In genomic region chr17:27807567-27808470, GRCh38 we compare ENCODE assay signal across 8 cellular contexts. TPM values are rescaled to one million over a fixed set of nuclear protein-coding genes. Genes with fewer than 3 reads are reported as not detected.
DNase-seq lines count a peak whose midpoint lies in the region; ATAC-seq and TF ChIP-seq lines count a peak whose summit lies in the region.

No MANE protein-coding gene starts in this region.

- CTCF ChIA-PET in CD8-positive, alpha-beta T cell (lab: Charles Lee), result interaction anchor here (1.0 to 10.8 kb wide), 4 partner anchors 9 to 86 kb away, joined by 3 to 244 read pairs (median 56); partner anchors contain the start of gene LYRM9

- peak overlapping the region; percentile 74 for H3K4me3 Mint-ChIP-seq in CD8-positive, alpha-beta T cell

- peaks cover 21% of the 10 kb centered on the region for H3K4me1 ChIP-seq in CD8-positive, alpha-beta T cell (ENCODE audit: insufficient read depth, low read length)

- H3K36me3 ChIP-seq in CD8-positive, alpha-beta T cell (ENCODE audit: insufficient read depth, low read length), result no peaks in the 10 kb centered on the region

- H3K9me3 ChIP-seq in CD8-positive, alpha-beta T cell (ENCODE audit: low read length), result no peaks in the 10 kb centered on the region

- no peak for TF ChIP-seq CTCF in CD8-positive, alpha-beta T cell (IDR thresholded peaks at IDR 0.05)
- no peak for TF ChIP-seq CTCF in epithelial cell of proximal tubule (conservative IDR thresholded peaks at IDR 0.05; ENCODE audit: low read depth, low read length)

- H3K36me3 Mint-ChIP-seq in CD8-positive, alpha-beta T cell, result no peaks in the 10 kb centered on the region

- peak; percentile 91 for ATAC-seq in CD8-positive, alpha-beta T cell
- ATAC-seq in GM19372 (IDR thresholded peaks at IDR 0.05; ENCODE audit: low read depth, unreplicated experiment), result peak; percentile 67
- peak; percentile 62 for ATAC-seq in HG03442 (IDR thresholded peaks at IDR 0.05; ENCODE audit: unreplicated experiment)

- H3K4me1 Mint-ChIP-seq in CD8-positive, alpha-beta T cell (ENCODE audit: low read depth), result peaks cover 27% of the 10 kb centered on the region

- peak overlapping the region; percentile 94 for H3K27ac Mint-ChIP-seq in CD8-positive, alpha-beta T cell

- peak overlapping the region; percentile 43 for H3K4me3 ChIP-seq in CD8-positive, alpha-beta T cell (ENCODE audit: low read depth, low read length)
- H3K4me3 ChIP-seq in epithelial cell of proximal tubule (ENCODE audit: low read depth, low read length), result peak overlapping the region; percentile 8

- POLR2A ChIA-PET in CD8-positive, alpha-beta T cell (lab: Charles Lee), result interaction anchor here (0.6 to 6.0 kb wide), 7 partner anchors 72 to 527 kb away, joined by 3 to 60 read pairs (median 4); partner anchors contain the start of genes IFT20, LYRM9 and TNFAIP1

- no peaks in the 10 kb centered on the region for H3K27me3 Mint-ChIP-seq in CD8-positive, alpha-beta T cell (ENCODE audit: low read depth)

- H3K9me3 Mint-ChIP-seq in CD8-positive, alpha-beta T cell, result no peaks in the 10 kb centered on the region

- intact Hi-C loops in CD8-positive, alpha-beta T cell (cut with DNase I, micrococcal nuclease), result loop anchor here in 1 of 2 experiments (5.0 kb wide), 3 partner anchors 39 to 329 kb away; partner anchors contain the start of gene NLK

- DNase-seq in CD8-positive, alpha-beta T cell, result peak; percentile 22 to 75 (median 52)
- DNase-seq in activated CD4-positive, alpha-beta T cell treated with anti-CD3 and anti-CD28 coated beads for 1 hour, result peak; percentile 49
- DNase-seq in epithelial cell of proximal tubule (ENCODE audit: low read depth), result no peak
- peak in 2 of 3 donors; percentile 38 to 40 for DNase-seq in stimulated activated CD4-positive, alpha-beta T cell treated with anti-CD3 and anti-CD28 coated beads, TNF-alpha, amount 100 ng/mL, for 48 hours (ENCODE audit: low read depth in 3 of 3)
- DNase-seq in DMS79 (lab: John Stamatoyannopoulos, UW), result no peak
- DNase-seq in SHP77 treated with DMSO at 0.1 percent for 48 hours (lab: John Stamatoyannopoulos, UW), result no peak

- H3K27me3 ChIP-seq in CD8-positive, alpha-beta T cell (ENCODE audit: insufficient read depth, low read length), result no peaks in the 10 kb centered on the region

- H3K27ac ChIP-seq in CD8-positive, alpha-beta T cell (ENCODE audit: low read depth, low read length), result peak overlapping the region; percentile 42

RNA-seq across cellular contexts. Expression of gene NOS2, which starts 7.5 kb away (rescaled TPM):
- total RNA-seq in CD8-positive, alpha-beta T cell, result under 1 TPM in 1 of 2 experiments, not detected in 1; 0.08 TPM
- total RNA-seq in epithelial cell of proximal tubule, result under 0.01 and 0.07 TPM in 2 replicates

Comparison
In these comparisons a context has a peak if more than half of its experiments do, and no peak if none do; other contexts are left out.
1. DNase-seq: peak in CD8-positive, alpha-beta T cell (7 of 7), activated CD4-positive, alpha-beta T cell treated with anti-CD3 and anti-CD28 coated beads for 1 hour (single experiment) and stimulated activated CD4-positive, alpha-beta T cell treated with anti-CD3 and anti-CD28 coated beads, TNF-alpha, amount 100 ng/mL, for 48 hours (2 of 3); none in epithelial cell of proximal tubule (single experiment), DMS79 (single experiment) and SHP77 treated with DMSO at 0.1 percent for 48 hours (single experiment).
2. Peak in every context shown above with its lines, with median percentiles within 50 percentile points of each other: ATAC-seq.